ENCODE assay signal across 34 cellular contexts in the genomic region with DNA sequence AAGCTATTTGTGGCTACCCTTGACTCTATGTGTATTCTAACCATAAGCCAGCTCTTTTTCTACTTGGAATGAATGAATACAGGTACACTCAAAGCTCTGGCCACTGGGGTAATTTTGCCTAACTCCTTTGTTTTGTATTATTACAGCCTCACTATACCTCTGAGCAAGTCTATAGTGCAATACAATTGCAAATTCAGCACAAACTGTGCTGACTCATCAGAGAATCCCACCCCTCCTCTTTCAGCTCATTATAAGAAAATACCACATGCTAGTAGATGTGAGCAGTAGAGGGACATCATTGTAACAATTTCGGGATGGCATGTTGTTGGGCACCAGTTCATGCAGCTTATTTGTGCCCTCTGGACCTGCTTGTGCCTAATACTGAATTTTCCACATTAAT.
"Had no signal": no experiment of that assay in that cellular context is flagged by ENCODE, and none has a peak within 500 bp of the region (broad histone marks: within the 10 kb centered on the region; RNA-seq: fewer than 3 reads in every experiment).

No MANE protein-coding gene starts in this region.

- H3K4me3 ChIP-seq: MG63 had no signal

- H3K36me3 ChIP-seq: MG63 had no signal

- DNase-seq: Karpas-422, Kasumi-1, MG63, MM.1S, MV-4-11, NCI-H1048, NCI-H1092, NCI-H1092 treated with DMSO at 0.1 percent for 48 hours, NCI-H1105, NCI-H1105 treated with DMSO at 0.1 percent for 48 hours, NCI-H1417, NCI-H1417 treated with DMSO at 0.1 percent for 48 hours, NCI-H1436, NCI-H1436 treated with DMSO at 0.1 percent for 48 hours, NCI-H146, NCI-H1694, NCI-H1694 treated with DMSO at 0.1 percent for 48 hours, NCI-H187, NCI-H187 treated with DMSO at 0.1 percent for 48 hours, NCI-H1930, NCI-H2029, NCI-H2029 treated with DMSO at 0.1 percent for 48 hours, NCI-H2081, NCI-H2081 treated with DMSO at 0.1 percent for 48 hours, NCI-H2107, NCI-H2171, NCI-H2171 treated with DMSO at 0.1 percent for 48 hours, NCI-H2227 treated with DMSO at 0.1 percent for 48 hours, NCI-H226, NCI-H345, NCI-H446, NCI-H446 treated with DMSO at 0.1 percent for 48 hours, NCI-H510A, NCI-H510A treated with DMSO at 0.1 percent for 48 hours had no signal

- H3K27me3 ChIP-seq: MG63 had no signal

- H3K9me3 ChIP-seq: MG63 had no signal
